11 cellular contexts compared by ENCODE assay signal in genomic region chr7:95867309-95867708, GRCh38.
DNase-seq lines count a peak whose midpoint lies in the region; ATAC-seq and TF ChIP-seq lines count a peak whose summit lies in the region.
"Had no signal": no experiment of that assay in that cellular context is flagged by ENCODE, and none has a peak within 500 bp of the region (broad histone marks: within the 10 kb centered on the region; RNA-seq: fewer than 3 reads in every experiment).

No MANE protein-coding gene starts in this region.

- no peak overlapping the region for H3K4me3 ChIP-seq in testis

- intact Hi-C loops in testis (cut with DNase I; ENCODE audit: low total_unique reads) = no loop called here

- no peak for TF ChIP-seq CTCF in testis (IDR thresholded peaks at IDR 0.05)

- TF ChIP-seq POLR2A in GM18505 (IDR thresholded peaks at IDR 0.05; ENCODE audit: borderline replicate concordance, extremely low read depth, insufficient read depth, insufficient read length) (no peak), testis (IDR thresholded peaks at IDR 0.05) (no peak)

- no peaks in the 10 kb centered on the region for H3K27me3 ChIP-seq in testis

- H3K27ac ChIP-seq in testis = no peak overlapping the region
- H3K27ac ChIP-seq: HL-60 had no signal

- DNase-seq in RPMI8226 (peak; percentile 41), middle frontal gyrus (ENCODE audit: extremely low spot score, low spot score) (no peak), testis (no peak), germinal center (ENCODE audit: low spot score) (no peak), HUDEP-2 (lab: John Stamatoyannopoulos, UW; ENCODE audit: unreplicated experiment in 76 of 76) (no peak)
- DNase-seq: CD8-positive, alpha-beta T cell had no signal

- no peaks in the 10 kb centered on the region for H3K36me3 ChIP-seq in testis (ENCODE audit: low read depth, missing control alignments)

- no peaks in the 10 kb centered on the region for H3K4me1 ChIP-seq in testis

- WGBS in testis, 2 donors = 67 to 88% methylated on average over 2 to 3 of the region's 3 CpGs

- no peaks in the 10 kb centered on the region for H3K9me3 ChIP-seq in testis

- peak; percentile 86 for ATAC-seq in GM18505 (IDR thresholded peaks at IDR 0.05; ENCODE audit: unreplicated experiment)
- ATAC-seq in GM21526 (IDR thresholded peaks at IDR 0.05; ENCODE audit: low FRiP score, unreplicated experiment) = peak; percentile 98
- peak; percentile 80 for ATAC-seq in HG03378 (IDR thresholded peaks at IDR 0.05; ENCODE audit: unreplicated experiment)
- ATAC-seq: CD8-positive, alpha-beta T cell; Panc1 had no signal
